ENCODE assay signal across 8 cellular contexts in the genomic region with DNA sequence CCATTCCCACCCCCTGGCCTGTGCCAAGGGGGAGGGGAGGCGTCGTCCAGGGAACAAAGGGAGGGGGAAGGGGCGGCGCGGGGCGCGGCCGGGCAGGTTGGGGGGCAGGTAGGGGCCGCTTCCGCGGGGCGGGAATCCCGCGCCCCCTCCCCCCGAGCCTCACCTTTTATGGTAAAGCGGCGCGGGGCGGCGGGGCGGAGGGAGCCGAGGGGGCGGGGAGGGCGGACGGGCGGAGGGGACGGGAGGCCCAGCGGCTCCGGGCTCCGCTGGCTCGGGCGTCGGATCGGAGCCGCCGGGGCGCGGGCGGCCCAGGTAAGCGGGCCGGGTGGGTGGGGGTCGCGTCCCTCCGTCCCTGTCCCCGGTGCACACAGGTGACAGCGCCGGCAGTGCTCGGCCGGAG. TPM values are rescaled to one million over a fixed set of nuclear protein-coding genes. Genes with fewer than 3 reads are reported as not detected.
DNase-seq lines count a peak whose midpoint lies in the region; ATAC-seq and TF ChIP-seq lines count a peak whose summit lies in the region.

TSS of gene FBLIM1 (plus strand) at position 259 of the 400 bp plus-strand sequence. CDS start 6,189 bp downstream, outside the sequence.

- H4K20me1 ChIP-seq in fibroblast of lung (ENCODE audit: control insufficient read depth, extremely low read depth, insufficient read depth, low read length), result no peaks in the 10 kb centered on the region

- H3K27ac Mint-ChIP-seq in natural killer cell treated with Interleukin-12 subunit alpha and Interleukin-12 subunit beta and Interleukin-15 and Interleukin-18, amount 100 ng/mL, for 72 hours, result no peak within 1 kb of the TSS

- ATAC-seq in natural killer cell treated with Interleukin-12 subunit alpha and Interleukin-12 subunit beta and Interleukin-15 and Interleukin-18, amount 100 ng/mL, for 72 hours, result no peak
- ATAC-seq in GM18873 (IDR thresholded peaks at IDR 0.05; ENCODE audit: low FRiP score, unreplicated experiment) (no peak), GM19463 (IDR thresholded peaks at IDR 0.05; ENCODE audit: unreplicated experiment) (no peak)

- H3K36me3 ChIP-seq in fibroblast of lung (ENCODE audit: control insufficient read depth, insufficient read depth, low read length), result no peaks in the 10 kb centered on the region

- peaks cover 35 to 36% of the 10 kb centered on the region in 2 donors for H3K27me3 Mint-ChIP-seq in natural killer cell treated with Interleukin-12 subunit alpha and Interleukin-12 subunit beta and Interleukin-15 and Interleukin-18, amount 100 ng/mL, for 72 hours

- peak within 1 kb of the TSS; percentile 53 for H3K4me2 ChIP-seq in fibroblast of lung (ENCODE audit: extremely low read depth, insufficient read depth, low read length)

- peak within 1 kb of the TSS; percentile 22 for H3K4me3 Mint-ChIP-seq in natural killer cell treated with Interleukin-12 subunit alpha and Interleukin-12 subunit beta and Interleukin-15 and Interleukin-18, amount 100 ng/mL, for 72 hours

- H3K9me3 ChIP-seq in fibroblast of lung (ENCODE audit: control insufficient read depth, insufficient read depth, low read depth, low read length), result no peaks in the 10 kb centered on the region

- no peaks in the 10 kb centered on the region for H3K36me3 Mint-ChIP-seq in natural killer cell treated with Interleukin-12 subunit alpha and Interleukin-12 subunit beta and Interleukin-15 and Interleukin-18, amount 100 ng/mL, for 72 hours

- peak within 1 kb of the TSS; percentile 60 to 73 (median 68) for H3K4me3 ChIP-seq in fibroblast of lung (replicated peaks in 1 of 4; ENCODE audit: control extremely low read depth in 1 of 4, insufficient read depth in 1 of 4, low read depth in 3 of 4, low read length in 4 of 4)

- H3K27ac ChIP-seq in fibroblast of lung (ENCODE audit: insufficient read depth, low read length), result peak within 1 kb of the TSS; percentile 57

- H3K4me1 ChIP-seq in fibroblast of lung (ENCODE audit: control insufficient read depth, extremely low read depth, insufficient read depth, low read length), result peaks cover 16% of the 10 kb centered on the region

- H3K4me1 Mint-ChIP-seq in natural killer cell treated with Interleukin-12 subunit alpha and Interleukin-12 subunit beta and Interleukin-15 and Interleukin-18, amount 100 ng/mL, for 72 hours (ENCODE audit: low read depth in 2 of 2), result peaks cover 0 to 6% of the 10 kb centered on the region in 2 donors

- H3K79me2 ChIP-seq in fibroblast of lung (ENCODE audit: control insufficient read depth, insufficient read depth, low read length), result peaks cover 2% of the 10 kb centered on the region

- peak; percentile 72 for DNase-seq in D341Med (ENCODE audit: low spot score)
- DNase-seq in RPMI7951 (ENCODE audit: low read depth), result no peak
- peak in 1 of 2 donors; percentile 43 for DNase-seq in fibroblast of lung (ENCODE audit: low read depth in 2 of 2)
- no peak for DNase-seq in natural killer cell treated with Interleukin-12 subunit alpha and Interleukin-12 subunit beta and Interleukin-15 and Interleukin-18, amount 100 ng/mL, for 72 hours (ENCODE audit: low spot score)
- DNase-seq in activated CD4-positive, CD25-positive, alpha-beta regulatory T cell (lab: John Stamatoyannopoulos, UW), result no peak
- no peak for DNase-seq in NCI-H226

- no peak for TF ChIP-seq CTCF in fibroblast of lung (conservative IDR thresholded peaks at IDR 0.05 in 1 of 2, IDR thresholded peaks at IDR 0.05 in 1 of 2; ENCODE audit: low read depth in 1 of 2, low read length in 2 of 2)

- peak within 1 kb of the TSS; percentile 88 for H3K9ac ChIP-seq in fibroblast of lung (ENCODE audit: insufficient read depth, low read length)

- H3K9me3 Mint-ChIP-seq in natural killer cell treated with Interleukin-12 subunit alpha and Interleukin-12 subunit beta and Interleukin-15 and Interleukin-18, amount 100 ng/mL, for 72 hours, result no peaks in the 10 kb centered on the region

- no peak within 1 kb of the TSS for H2AFZ ChIP-seq in fibroblast of lung (ENCODE audit: low read length)

- no peaks in the 10 kb centered on the region for H3K27me3 ChIP-seq in fibroblast of lung (ENCODE audit: control insufficient read depth, insufficient read depth, low read length)

RNA-seq across cellular contexts. Expression of gene FBLIM1, which starts in this region (rescaled TPM):
- total RNA-seq in RPMI7951 (2014; rRNA removed; shearing (Covaris generic)), result 57.3 and 75.5 TPM in 2 replicates
- 17.3 and 27.7 TPM in 2 replicates for total RNA-seq in fibroblast of lung
- 35.8 and 86.2 TPM in 2 replicates for polyA plus RNA-seq in fibroblast of lung
- polyA plus RNA-seq in fibroblast of lung (2012), result 39.3 and 91.3 TPM in 2 replicates
- polyA minus RNA-seq in fibroblast of lung (ENCODE audit: low replicate concordance), result 45.2 and 138 TPM in 2 replicates
- not detected for total RNA-seq in natural killer cell treated with Interleukin-12 subunit alpha and Interleukin-12 subunit beta and Interleukin-15 and Interleukin-18, amount 100 ng/mL, for 72 hours

Comparison
In these comparisons a context has a peak if more than half of its experiments do, and no peak if none do; other contexts are left out.
1. RNA of gene FBLIM1 (total RNA-seq): 57.3 to 75.5 TPM in RPMI7951 and 17.3 to 27.7 TPM in fibroblast of lung; not detected in natural killer cell treated with Interleukin-12 subunit alpha and Interleukin-12 subunit beta and Interleukin-15 and Interleukin-18, amount 100 ng/mL, for 72 hours; every median in the first group is over 10 times any median in the second.